ENCODE assay signal across 7 cellular contexts in genomic region chr7:157500989-157501540, GRCh38.
DNase-seq lines count a peak whose midpoint lies in the region; ATAC-seq and TF ChIP-seq lines count a peak whose summit lies in the region.
"Not testable (repeated sequence)": the region's sequence is repeated elsewhere in the genome, so short reads cannot be mapped to it uniquely, and the experiment has no call there.

No MANE protein-coding gene starts in this region.

- H3K27ac Mint-ChIP-seq in CD4-positive, CD25-positive, alpha-beta regulatory T cell: peak overlapping the region in 2 of 3 donors; percentile 95 to 98
- H3K27ac Mint-ChIP-seq in osteocyte (ENCODE audit: unreplicated experiment): not testable (repeated sequence)

- not testable (repeated sequence) for H3K27ac ChIP-seq in CD4-positive, CD25-positive, alpha-beta regulatory T cell (ENCODE audit: insufficient read depth, low read length, poor library complexity, severe bottlenecking); coronary artery; upper lobe of right lung

- peaks cover 12 to 45% (median 26%) of the 10 kb centered on the region in 4 donors for H3K4me1 Mint-ChIP-seq in CD4-positive, CD25-positive, alpha-beta regulatory T cell
- H3K4me1 Mint-ChIP-seq in osteocyte (ENCODE audit: unreplicated experiment): not testable (repeated sequence)

- H3K4me3 ChIP-seq in CD4-positive, CD25-positive, alpha-beta regulatory T cell (ENCODE audit: low read depth, low read length); coronary artery; upper lobe of right lung: not testable (repeated sequence)

- peaks cover 26% of the 10 kb centered on the region for H3K4me1 ChIP-seq in CD4-positive, CD25-positive, alpha-beta regulatory T cell (ENCODE audit: control insufficient read depth, insufficient read depth, low read length, poor library complexity, severe bottlenecking)
- not testable (repeated sequence) for H3K4me1 ChIP-seq in upper lobe of right lung

- H3K9me3 ChIP-seq in CD4-positive, CD25-positive, alpha-beta regulatory T cell (ENCODE audit: control insufficient read depth in 2 of 2, low read length in 2 of 2); upper lobe of right lung: not testable (repeated sequence)

- H3K9me3 Mint-ChIP-seq in CD4-positive, CD25-positive, alpha-beta regulatory T cell; osteocyte (ENCODE audit: unreplicated experiment): not testable (repeated sequence)

- not testable (repeated sequence) for DNase-seq in CD4-positive, CD25-positive, alpha-beta regulatory T cell
- peak; percentile 7 for DNase-seq in activated CD4-positive, CD25-positive, alpha-beta regulatory T cell treated with anti-CD3 and anti-CD28 coated beads, Interleukin-2, amount 50 U/mL, for 72 hours
- DNase-seq in activated effector memory CD4-positive, alpha-beta T cell treated with anti-CD3 and anti-CD28 coated beads, Interleukin-2, amount 50 U/mL, for 16 hours: peak; percentile 47
- DNase-seq in coronary artery (ENCODE audit: low spot score) (peak; percentile 11), left lobe of liver (ENCODE audit: low spot score) (peak; percentile 28), osteocyte (ENCODE audit: extremely low spot score, unreplicated experiment) (peak; percentile 56), upper lobe of right lung (peak; percentile 26)

- H3K4me3 Mint-ChIP-seq in CD4-positive, CD25-positive, alpha-beta regulatory T cell; osteocyte (ENCODE audit: unreplicated experiment): not testable (repeated sequence)

- H3K36me3 Mint-ChIP-seq in CD4-positive, CD25-positive, alpha-beta regulatory T cell; osteocyte (ENCODE audit: unreplicated experiment): not testable (repeated sequence)

- not testable (repeated sequence) for ATAC-seq in CD4-positive, CD25-positive, alpha-beta regulatory T cell (ENCODE audit: low read depth in 2 of 2); left lobe of liver; upper lobe of right lung

- not testable (repeated sequence) for H3K36me3 ChIP-seq in CD4-positive, CD25-positive, alpha-beta regulatory T cell (ENCODE audit: control insufficient read depth, insufficient read depth, low read length); upper lobe of right lung

- intact Hi-C loops in upper lobe of right lung (cut with DNase I): not testable (repeated sequence)

- H3K27me3 ChIP-seq in CD4-positive, CD25-positive, alpha-beta regulatory T cell (ENCODE audit: control insufficient read depth, insufficient read depth, low read length); upper lobe of right lung: not testable (repeated sequence)

- TF ChIP-seq CTCF in coronary artery (IDR thresholded peaks at IDR 0.05); osteocyte (IDR thresholded peaks at IDR 0.05); upper lobe of right lung (IDR thresholded peaks at IDR 0.05): not testable (repeated sequence)

- not testable (repeated sequence) for H3K27me3 Mint-ChIP-seq in CD4-positive, CD25-positive, alpha-beta regulatory T cell; osteocyte (ENCODE audit: unreplicated experiment)
